Comparison of ENCODE assay signal across 1 cellular context in genomic region chr19:37942516-37942902, GRCh38.
TF ChIP-seq lines count a peak whose summit lies in the region.

No MANE protein-coding gene starts in this region.

TF ChIP-seq in IMR-90, 13 proteins besides CTCF, POLR2A, EP300 and RAD21:
- TF ChIP-seq MXI1 (IDR thresholded peaks at IDR 0.05; ENCODE audit: borderline replicate concordance, low read depth, low read length) = no peak
- TF ChIP-seq BHLHE40 (IDR thresholded peaks at IDR 0.05; ENCODE audit: low read depth, low read length) = no peak
- no peak for TF ChIP-seq ELK1 (IDR thresholded peaks at IDR 0.05; ENCODE audit: borderline replicate concordance, low read depth, low read length)
- TF ChIP-seq SMC3 (IDR thresholded peaks at IDR 0.05; ENCODE audit: low read depth, low read length) = no peak
- no peak for TF ChIP-seq RFX5 (IDR thresholded peaks at IDR 0.05; ENCODE audit: low read depth, low read length)
- TF ChIP-seq CHD1 (IDR thresholded peaks at IDR 0.05; ENCODE audit: low read depth, low read length) = no peak
- TF ChIP-seq USF2 (IDR thresholded peaks at IDR 0.05; ENCODE audit: low read depth, low read length) = no peak
- TF ChIP-seq FOS (IDR thresholded peaks at IDR 0.05; ENCODE audit: low read depth, low read length) = no peak
- TF ChIP-seq CEBPB (IDR thresholded peaks at IDR 0.05; ENCODE audit: low read depth, low read length) = no peak
- TF ChIP-seq RCOR1 (IDR thresholded peaks at IDR 0.05; ENCODE audit: insufficient replicate concordance, low read length) = no peak
- no peak for TF ChIP-seq MAZ (IDR thresholded peaks at IDR 0.05; ENCODE audit: borderline replicate concordance, low read depth, low read length)
- TF ChIP-seq NFE2L2 (IDR thresholded peaks at IDR 0.05; ENCODE audit: low read depth, low read length) = no peak
- no peak for TF ChIP-seq MAFK (IDR thresholded peaks at IDR 0.05; ENCODE audit: low read depth, low read length)
